In genomic region chr18:61894751-61895524, GRCh38 we compare ENCODE assay signal across 8 cellular contexts. TPM values are rescaled to one million over a fixed set of nuclear protein-coding genes. Genes with fewer than 3 reads are reported as not detected.
DNase-seq lines count a peak whose midpoint lies in the region; ATAC-seq and TF ChIP-seq lines count a peak whose summit lies in the region.

No MANE protein-coding gene starts in this region.

- H3K27ac ChIP-seq in left ventricle myocardium inferior (replicated peaks) = peak overlapping the region; percentile 92
- peak overlapping the region; percentile 59 to 82 (median 68) for H3K27ac ChIP-seq in sigmoid colon

- in situ Hi-C loops in GM13976 (cut with MboI; ENCODE audit: low sequenced_read_pairs, unreplicated experiment) = loop anchor here (25.0 kb wide), 1 partner anchor 258 kb away; no protein-coding TSS in a partner anchor

- H3K9me3 ChIP-seq in left ventricle myocardium inferior (replicated peaks) = no peaks in the 10 kb centered on the region
- no peaks in the 10 kb centered on the region for H3K9me3 ChIP-seq in sigmoid colon

- intact Hi-C loops in left ventricle myocardium inferior (cut with micrococcal nuclease) = loop anchor here (5.0 to 10.0 kb wide), 2 partner anchors 150 to 258 kb away; no protein-coding TSS in a partner anchor
- intact Hi-C loops in sigmoid colon (cut with DNase I) = loop anchor here (2.0 to 10.0 kb wide), 4 partner anchors 237 to 630 kb away; partner anchors contain the start of gene ZCCHC2

- POLR2A ChIA-PET in WTC11 (lab: Charles Lee) = no interaction called here

- H3K4me3 Mint-ChIP-seq in WTC11 = peak overlapping the region; percentile 61

- TF ChIP-seq CTCF in GM13976 (IDR thresholded peaks at IDR 0.05; ENCODE audit: borderline replicate concordance, control extremely low read depth, extremely low read depth, insufficient read depth, missing control alignments) (no peak), WTC11 (IDR thresholded peaks at IDR 0.05) (no peak), left ventricle myocardium inferior (IDR thresholded peaks at IDR 0.05; ENCODE audit: borderline replicate concordance) (no peak), sigmoid colon (IDR thresholded peaks at IDR 0.05) (no peak)

- H3K36me3 Mint-ChIP-seq in WTC11 = peaks cover 3% of the 10 kb centered on the region; the same call in 1 of the 2 replicates

- ATAC-seq in WTC11 = no peak; the same call in 1 of the 2 replicates
- no peak for ATAC-seq in HG02763 (IDR thresholded peaks at IDR 0.05; ENCODE audit: unreplicated experiment)
- ATAC-seq in GM18861 (IDR thresholded peaks at IDR 0.05; ENCODE audit: unreplicated experiment) = no peak

- H3K36me3 ChIP-seq in left ventricle myocardium inferior (peaks cover 16% of the 10 kb centered on the region), sigmoid colon (no peaks in the 10 kb centered on the region)

- TF ChIP-seq POLR2A in sigmoid colon (IDR thresholded peaks at IDR 0.05) = no peak

- no peak for TF ChIP-seq EP300 in sigmoid colon (IDR thresholded peaks at IDR 0.05)

- H3K4me1 ChIP-seq in left ventricle myocardium inferior = peaks cover 52% of the 10 kb centered on the region
- H3K4me1 ChIP-seq in sigmoid colon = peaks cover 0 to 42% (median 33%) of the 10 kb centered on the region in 4 donors

- no peaks in the 10 kb centered on the region for H3K9me3 Mint-ChIP-seq in WTC11

- H3K27me3 ChIP-seq in left ventricle myocardium inferior (ENCODE audit: low read depth) (no peaks in the 10 kb centered on the region), sigmoid colon (no peaks in the 10 kb centered on the region)

- H3K4me1 Mint-ChIP-seq in WTC11 = peaks cover 20% of the 10 kb centered on the region

- H3K27ac Mint-ChIP-seq in WTC11 = no peak overlapping the region

- peaks cover 58% of the 10 kb centered on the region for H3K27me3 Mint-ChIP-seq in WTC11 (ENCODE audit: low read depth)

- DNase-seq in GM13976 (ENCODE audit: low spot score) (peak; percentile 19), WTC11 (ENCODE audit: low spot score) (no peak), left ventricle myocardium inferior (no peak), sigmoid colon (no peak), NCI-H1417 (lab: John Stamatoyannopoulos, UW) (no peak), DMS153 treated with DMSO at 0.1 percent for 48 hours (lab: John Stamatoyannopoulos, UW; ENCODE audit: unreplicated experiment) (no peak)

- H3K4me3 ChIP-seq in left ventricle myocardium inferior = peak overlapping the region; percentile 88
- peak overlapping the region; percentile 69 to 97 (median 79) for H3K4me3 ChIP-seq in sigmoid colon

- CTCF ChIA-PET in WTC11 (lab: Charles Lee) = interaction anchor here (0.6 to 2.2 kb wide), 5 partner anchors 10 to 390 kb away, joined by 3 to 12 read pairs (median 4); no protein-coding TSS in a partner anchor

- 21 to 25% methylated on average over 28 of the region's 28 CpGs for WGBS in sigmoid colon, 2 donors

TF ChIP-seq in WTC11, 78 proteins besides CTCF, POLR2A, EP300 and RAD21:
- TF ChIP-seq ATF3 (CRISPR knock-in tag; conservative IDR thresholded peaks at IDR 0.05) (no peak), NFYB (CRISPR knock-in tag; conservative IDR thresholded peaks at IDR 0.05; ENCODE audit: low read depth) (no peak), NR2C2 (CRISPR knock-in tag; IDR thresholded peaks at IDR 0.05) (no peak), RORB (CRISPR knock-in tag; IDR thresholded peaks at IDR 0.05) (no peak), SOX15 (CRISPR knock-in tag; IDR thresholded peaks at IDR 0.05) (no peak), ZNF281 (CRISPR knock-in tag; IDR thresholded peaks at IDR 0.05) (no peak), CREM (CRISPR knock-in tag; IDR thresholded peaks at IDR 0.05) (no peak), CDX4 (CRISPR knock-in tag; IDR thresholded peaks at IDR 0.05; ENCODE audit: borderline replicate concordance) (no peak), ZNF219 (CRISPR knock-in tag; IDR thresholded peaks at IDR 0.05; ENCODE audit: borderline replicate concordance) (no peak), MYBL2 (CRISPR knock-in tag; IDR thresholded peaks at IDR 0.05) (no peak), ZNF232 (CRISPR knock-in tag; IDR thresholded peaks at IDR 0.05) (no peak), GTF2I (CRISPR knock-in tag; conservative IDR thresholded peaks at IDR 0.05) (no peak), ZMAT4 (CRISPR knock-in tag; IDR thresholded peaks at IDR 0.05) (no peak), USF2 (CRISPR knock-in tag; IDR thresholded peaks at IDR 0.05) (no peak), TEAD4 (CRISPR knock-in tag; IDR thresholded peaks at IDR 0.05) (no peak)
TF ChIP-seq in WTC11: peak in this region for 0.

RNA-seq across cellular contexts. Expression of gene RNF152, which starts 2.1 kb away (rescaled TPM):
- total RNA-seq in WTC11 (2021) (2.6 to 3.7 TPM (median 2.8 TPM) in 3 replicates), left ventricle myocardium inferior (10.4 TPM), sigmoid colon (10 to 100 TPM in 3 of 4 donors, 1 to 10 TPM in 1; 7.1 to 24.6 (median 11.9) TPM)
- polyA plus RNA-seq in sigmoid colon = 10 to 100 TPM in 2 of 3 donors, 1 to 10 TPM in 1; 9.6 to 27.3 (median 11.3) TPM
